Comparison of ENCODE assay signal across 1 cellular context in the genomic region with DNA sequence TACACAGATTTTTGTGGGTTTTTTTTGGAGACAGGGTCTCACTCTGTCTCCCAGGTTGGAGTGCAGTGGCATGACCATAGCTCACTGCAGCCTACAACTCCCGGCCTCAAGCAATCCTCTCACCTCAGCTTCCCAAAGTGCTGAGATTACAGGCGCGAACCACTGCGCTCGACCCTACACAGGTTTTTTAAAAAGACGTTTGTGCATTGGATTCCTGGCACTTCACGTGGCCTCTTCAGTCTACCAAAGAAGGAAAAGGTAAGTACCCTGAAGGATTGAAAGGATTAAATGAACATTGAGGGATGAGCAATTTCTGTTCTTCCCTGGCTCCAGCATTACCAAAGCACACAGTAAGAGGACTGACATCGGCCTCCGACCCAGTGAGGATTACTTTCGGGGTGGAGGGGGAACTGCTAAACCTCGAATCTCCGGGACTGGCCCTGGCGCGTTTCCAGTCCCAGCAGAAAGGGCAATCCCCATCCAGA.
TF ChIP-seq lines count a peak whose summit lies in the region.

No MANE protein-coding gene starts in this region.

TF ChIP-seq in HEK293, 187 proteins besides CTCF, POLR2A, EP300 and RAD21 (continued from another document):
- TF ChIP-seq, protein P1, sequence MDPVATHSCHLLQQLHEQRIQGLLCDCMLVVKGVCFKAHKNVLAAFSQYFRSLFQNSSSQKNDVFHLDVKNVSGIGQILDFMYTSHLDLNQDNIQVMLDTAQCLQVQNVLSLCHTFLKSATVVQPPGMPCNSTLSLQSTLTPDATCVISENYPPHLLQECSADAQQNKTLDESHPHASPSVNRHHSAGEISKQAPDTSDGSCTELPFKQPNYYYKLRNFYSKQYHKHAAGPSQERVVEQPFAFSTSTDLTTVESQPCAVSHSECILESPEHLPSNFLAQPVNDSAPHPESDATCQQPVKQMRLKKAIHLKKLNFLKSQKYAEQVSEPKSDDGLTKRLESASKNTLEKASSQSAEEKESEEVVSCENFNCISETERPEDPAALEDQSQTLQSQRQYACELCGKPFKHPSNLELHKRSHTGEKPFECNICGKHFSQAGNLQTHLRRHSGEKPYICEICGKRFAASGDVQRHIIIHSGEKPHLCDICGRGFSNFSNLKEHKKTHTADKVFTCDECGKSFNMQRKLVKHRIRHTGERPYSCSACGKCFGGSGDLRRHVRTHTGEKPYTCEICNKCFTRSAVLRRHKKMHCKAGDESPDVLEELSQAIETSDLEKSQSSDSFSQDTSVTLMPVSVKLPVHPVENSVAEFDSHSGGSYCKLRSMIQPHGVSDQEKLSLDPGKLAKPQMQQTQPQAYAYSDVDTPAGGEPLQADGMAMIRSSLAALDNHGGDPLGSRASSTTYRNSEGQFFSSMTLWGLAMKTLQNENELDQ (tag by site-specific recombination; IDR thresholded peaks at IDR 0.05; ENCODE audit: low read depth) = no peak
- TF ChIP-seq ZBTB1 (tag by site-specific recombination; IDR thresholded peaks at IDR 0.05) (no peak), ZNF561 (tag by site-specific recombination; IDR thresholded peaks at IDR 0.05; ENCODE audit: borderline replicate concordance) (peak; percentile 100), IKZF3 (tag by site-specific recombination; IDR thresholded peaks at IDR 0.05) (0 out of 2 replicates have a peak, but pooled peaks have one; percentile 75)
